Comparison of ENCODE assay signal across 9 cellular contexts in the genomic region with DNA sequence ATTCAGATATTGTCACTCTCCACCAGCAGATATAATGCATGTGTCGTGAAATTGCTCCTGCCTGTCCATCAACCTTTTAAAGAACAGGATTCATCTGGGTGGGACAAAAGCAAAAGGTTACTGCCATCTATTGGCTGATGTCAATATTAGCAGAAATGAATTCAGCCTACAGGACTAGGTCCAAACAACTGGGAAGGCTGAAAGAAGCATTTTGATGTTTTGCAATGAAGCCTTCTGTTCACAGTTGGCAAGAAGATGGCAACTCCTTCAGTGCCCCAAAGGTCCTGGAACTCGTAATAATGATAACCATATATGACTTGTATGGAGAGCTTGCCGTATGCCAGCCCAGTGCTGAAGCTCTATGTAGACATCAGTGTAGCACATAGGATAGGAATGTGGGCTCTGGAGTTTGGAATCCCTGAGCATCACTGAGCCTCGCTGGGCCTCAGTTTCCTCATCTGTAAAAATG. TPM values are rescaled to one million over a fixed set of nuclear protein-coding genes. Genes with fewer than 3 reads are reported as not detected.
DNase-seq lines count a peak whose midpoint lies in the region; ATAC-seq and TF ChIP-seq lines count a peak whose summit lies in the region.
"Had no signal": no experiment of that assay in that cellular context is flagged by ENCODE, and none has a peak within 500 bp of the region (broad histone marks: within the 10 kb centered on the region; RNA-seq: fewer than 3 reads in every experiment).

No MANE protein-coding gene starts in this region.

- no peaks in the 10 kb centered on the region for H3K27me3 ChIP-seq in neural cell (ENCODE audit: insufficient read depth, low read depth, low read length)

- H3F3A ChIP-seq in neural cell (ENCODE audit: insufficient read depth, low read length, poor library complexity, severe bottlenecking): no peaks in the 10 kb centered on the region

- H3K79me2 ChIP-seq in neural cell (replicated peaks; ENCODE audit: insufficient read depth, low read length): no peaks in the 10 kb centered on the region

- H3K9me3 ChIP-seq in neural cell (ENCODE audit: low read length): no peaks in the 10 kb centered on the region

- H3K4me2 ChIP-seq in neural cell (ENCODE audit: low read length): no peak overlapping the region

- peak; percentile 95 for DNase-seq in HuH-7.5 (ENCODE audit: low spot score)
- peak; percentile 33 to 57 for DNase-seq in SHP77 (lab: John Stamatoyannopoulos, UW)
- DNase-seq in erythroblast (lab: John Stamatoyannopoulos, UW): peak; percentile 73 to 74
- DNase-seq in activated CD8-positive, alpha-beta memory T cell treated with anti-CD3 and anti-CD28 coated beads, Interleukin-2, amount 50 U/mL, for 4 hours: no peak

- no peak overlapping the region for H3K9ac ChIP-seq in neural cell (ENCODE audit: low read length)

- ATAC-seq in GM18867 (IDR thresholded peaks at IDR 0.05; ENCODE audit: unreplicated experiment) (peak; percentile 28), HG03097 (IDR thresholded peaks at IDR 0.05; ENCODE audit: low FRiP score, unreplicated experiment) (no peak)

- no peak for TF ChIP-seq POLR2A in erythroblast (IDR thresholded peaks at IDR 0.05; ENCODE audit: low read length)

- TF ChIP-seq EP300 in neural cell (conservative IDR thresholded peaks at IDR 0.05; ENCODE audit: poor library complexity, severe bottlenecking): peak; percentile 72

- TF ChIP-seq RAD21 in neural cell (conservative IDR thresholded peaks at IDR 0.05): peak; percentile 88

- H3K27ac ChIP-seq in C4-2B (no peak overlapping the region), neural cell (ENCODE audit: low read length) (no peak overlapping the region)

- H3K9me2 ChIP-seq in neural cell (ENCODE audit: insufficient read depth, low read length): no peaks in the 10 kb centered on the region

- no peaks in the 10 kb centered on the region for H4K20me1 ChIP-seq in neural cell (ENCODE audit: insufficient read depth)

- H2AFZ ChIP-seq in neural cell (ENCODE audit: low read depth, low read length): no peak overlapping the region

- no peak overlapping the region for H3K4me3 ChIP-seq in neural cell (ENCODE audit: low read length)
- H3K4me3 ChIP-seq: lung had no signal

- TF ChIP-seq CTCF in C4-2B (conservative IDR thresholded peaks at IDR 0.05) (peak; percentile 83), neural cell (IDR thresholded peaks at IDR 0.05; ENCODE audit: poor library complexity, severe bottlenecking) (peak; percentile 91)

- H3K36me3 ChIP-seq in neural cell (ENCODE audit: insufficient read depth, low read length): no peaks in the 10 kb centered on the region

TF ChIP-seq in neural cell, 6 proteins besides CTCF, POLR2A, EP300 and RAD21:
- TF ChIP-seq TAF1 (IDR thresholded peaks at IDR 0.05; ENCODE audit: low read depth) (no peak), EZH2 (IDR thresholded peaks at IDR 0.05; ENCODE audit: borderline replicate concordance, insufficient read depth, low read length, poor library complexity, severe bottlenecking) (no peak), SMC3 (conservative IDR thresholded peaks at IDR 0.05; ENCODE audit: poor library complexity) (peak; percentile 79), POLR2AphosphoS5 (IDR thresholded peaks at IDR 0.05) (peak; percentile 38), MXI1 (conservative IDR thresholded peaks at IDR 0.05; ENCODE audit: poor library complexity, severe bottlenecking) (no peak)
- TF ChIP-seq, protein P1, sequence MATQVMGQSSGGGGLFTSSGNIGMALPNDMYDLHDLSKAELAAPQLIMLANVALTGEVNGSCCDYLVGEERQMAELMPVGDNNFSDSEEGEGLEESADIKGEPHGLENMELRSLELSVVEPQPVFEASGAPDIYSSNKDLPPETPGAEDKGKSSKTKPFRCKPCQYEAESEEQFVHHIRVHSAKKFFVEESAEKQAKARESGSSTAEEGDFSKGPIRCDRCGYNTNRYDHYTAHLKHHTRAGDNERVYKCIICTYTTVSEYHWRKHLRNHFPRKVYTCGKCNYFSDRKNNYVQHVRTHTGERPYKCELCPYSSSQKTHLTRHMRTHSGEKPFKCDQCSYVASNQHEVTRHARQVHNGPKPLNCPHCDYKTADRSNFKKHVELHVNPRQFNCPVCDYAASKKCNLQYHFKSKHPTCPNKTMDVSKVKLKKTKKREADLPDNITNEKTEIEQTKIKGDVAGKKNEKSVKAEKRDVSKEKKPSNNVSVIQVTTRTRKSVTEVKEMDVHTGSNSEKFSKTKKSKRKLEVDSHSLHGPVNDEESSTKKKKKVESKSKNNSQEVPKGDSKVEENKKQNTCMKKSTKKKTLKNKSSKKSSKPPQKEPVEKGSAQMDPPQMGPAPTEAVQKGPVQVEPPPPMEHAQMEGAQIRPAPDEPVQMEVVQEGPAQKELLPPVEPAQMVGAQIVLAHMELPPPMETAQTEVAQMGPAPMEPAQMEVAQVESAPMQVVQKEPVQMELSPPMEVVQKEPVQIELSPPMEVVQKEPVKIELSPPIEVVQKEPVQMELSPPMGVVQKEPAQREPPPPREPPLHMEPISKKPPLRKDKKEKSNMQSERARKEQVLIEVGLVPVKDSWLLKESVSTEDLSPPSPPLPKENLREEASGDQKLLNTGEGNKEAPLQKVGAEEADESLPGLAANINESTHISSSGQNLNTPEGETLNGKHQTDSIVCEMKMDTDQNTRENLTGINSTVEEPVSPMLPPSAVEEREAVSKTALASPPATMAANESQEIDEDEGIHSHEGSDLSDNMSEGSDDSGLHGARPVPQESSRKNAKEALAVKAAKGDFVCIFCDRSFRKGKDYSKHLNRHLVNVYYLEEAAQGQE (IDR thresholded peaks at IDR 0.05; ENCODE audit: borderline replicate concordance): peak; percentile 19

RNA-seq across cellular contexts. Expression of gene BCAS1, which starts 7.5 kb away (rescaled TPM):
- not detected in 2 replicates for polyA plus RNA-seq in neural cell
- not detected in 2 replicates for polyA minus RNA-seq in neural cell
